ENCODE assay signal across 28 cellular contexts in genomic region chr11:45517171-45517770, GRCh38.
"Had no signal": no experiment of that assay in that cellular context is flagged by ENCODE, and none has a peak within 500 bp of the region (broad histone marks: within the 10 kb centered on the region; RNA-seq: fewer than 3 reads in every experiment).

No MANE protein-coding gene starts in this region.

- H3K4me3 ChIP-seq: adrenal gland, ascending aorta, ovary, upper lobe of left lung had no signal

- H3K27me3 Mint-ChIP-seq: activated naive CD8-positive, alpha-beta T cell treated with anti-CD3 and anti-CD28 coated beads for 36 hours; stimulated activated memory B cell treated with anti-CD40 and anti-IgM and Interleukin-4, amounts not matched to agents 10 μg/mL and 1 μg/mL and 100 μg/mL, for 72 hours; stimulated activated naive CD8-positive, alpha-beta T cell treated with anti-CD3 and anti-CD28 coated beads, Interleukin-15, amount 100 ng/mL, for 72 hours had no signal

- H3K9me3 Mint-ChIP-seq: activated naive CD4-positive, alpha-beta T cell treated with anti-CD3 and anti-CD28 coated beads for 36 hours; activated naive CD8-positive, alpha-beta T cell treated with anti-CD3 and anti-CD28 coated beads for 36 hours; mesothelial cell of epicardium; nephron progenitor cell; stimulated activated memory B cell treated with anti-CD40 and anti-IgM and Interleukin-4, amounts not matched to agents 10 μg/mL and 1 μg/mL and 100 μg/mL, for 72 hours; T-helper 1 cell treated with Interleukin-12 subunit alpha and Interleukin-12 subunit beta and Interleukin-4 antibody, amounts not matched to agents 30 μg/mL and 1 μg/mL, for 36 hours had no signal

- H3K27me3 ChIP-seq: adrenal gland, ascending aorta, ovary, upper lobe of left lung had no signal

- ATAC-seq: activated CD4-positive, CD25-positive, alpha-beta regulatory T cell treated with anti-CD3 and anti-CD28 coated beads, Interleukin-2, amount 50 U/mL, for 24 hours; left cardiac atrium; left ventricle myocardium superior; sciatic nerve; stimulated activated memory B cell treated with anti-CD40 and anti-IgM and Interleukin-4, amounts not matched to agents 10 μg/mL and 1 μg/mL and 100 μg/mL, for 72 hours; stimulated activated naive CD8-positive, alpha-beta T cell treated with anti-CD3 and anti-CD28 coated beads, Interleukin-15, amount 100 ng/mL, for 72 hours had no signal

- H3K36me3 Mint-ChIP-seq: activated naive CD8-positive, alpha-beta T cell treated with anti-CD3 and anti-CD28 coated beads for 36 hours; brain; mesothelial cell of epicardium; naive B cell; stimulated activated memory B cell treated with anti-CD40 and anti-IgM and Interleukin-4, amounts not matched to agents 10 μg/mL and 1 μg/mL and 100 μg/mL, for 72 hours had no signal

- H3K9me3 ChIP-seq: adrenal gland, ascending aorta, ovary, upper lobe of left lung had no signal

- H3K36me3 ChIP-seq: adrenal gland, ascending aorta, ovary, upper lobe of left lung, WERI-Rb-1 had no signal

- H3K4me1 ChIP-seq: adrenal gland, ascending aorta, upper lobe of left lung had no signal

- H3K4me3 Mint-ChIP-seq: activated naive CD4-positive, alpha-beta T cell treated with anti-CD3 and anti-CD28 coated beads for 36 hours; activated naive CD8-positive, alpha-beta T cell treated with anti-CD3 and anti-CD28 coated beads for 36 hours; brain; mesothelial cell of epicardium; naive B cell; nephron progenitor cell; stimulated activated memory B cell treated with anti-CD40 and anti-IgM and Interleukin-4, amounts not matched to agents 10 μg/mL and 1 μg/mL and 100 μg/mL, for 72 hours; stimulated activated naive CD8-positive, alpha-beta T cell treated with anti-CD3 and anti-CD28 coated beads, Interleukin-15, amount 100 ng/mL, for 72 hours; T-helper 1 cell treated with Interleukin-12 subunit alpha and Interleukin-12 subunit beta and Interleukin-4 antibody, amounts not matched to agents 30 μg/mL and 1 μg/mL, for 36 hours had no signal

- H3K27ac ChIP-seq: adrenal gland, ascending aorta, epithelial cell of prostate, ovary, upper lobe of left lung, WERI-Rb-1 had no signal

- H3K4me1 Mint-ChIP-seq: activated naive CD8-positive, alpha-beta T cell treated with anti-CD3 and anti-CD28 coated beads for 36 hours; mesothelial cell of epicardium; naive B cell; nephron progenitor cell; stimulated activated memory B cell treated with anti-CD40 and anti-IgM and Interleukin-4, amounts not matched to agents 10 μg/mL and 1 μg/mL and 100 μg/mL, for 72 hours; stimulated activated naive CD8-positive, alpha-beta T cell treated with anti-CD3 and anti-CD28 coated beads, Interleukin-15, amount 100 ng/mL, for 72 hours had no signal

- DNase-seq: activated CD4-positive, alpha-beta T cell treated with anti-CD3 and anti-CD28 coated beads for 48 hours; activated CD4-positive, alpha-beta T cell treated with anti-CD3 and anti-CD28 coated beads, Interleukin-2, amount 50 U/mL, for 48 hours; activated CD8-positive, alpha-beta memory T cell treated with anti-CD3 and anti-CD28 coated beads for 24 hours; activated effector memory CD4-positive, alpha-beta T cell treated with Interleukin-2 at 50 U/mL for 16 hours; activated naive CD4-positive, alpha-beta T cell treated with anti-CD3 and anti-CD28 coated beads for 36 hours; activated naive CD8-positive, alpha-beta T cell treated with anti-CD3 and anti-CD28 coated beads for 36 hours; left cardiac atrium; left ventricle myocardium superior; naive B cell; nephron progenitor cell; ovary; small intestine; stimulated activated CD4-positive, alpha-beta T cell treated with anti-CD3 and anti-CD28 coated beads, Interleukin-4, amount 100 ng/mL, for 24 hours; stimulated activated naive CD8-positive, alpha-beta T cell treated with anti-CD3 and anti-CD28 coated beads, Interleukin-15, amount 100 ng/mL, for 72 hours; substantia nigra; T-helper 9 cell; upper lobe of left lung; WERI-Rb-1 had no signal

- H3K27ac Mint-ChIP-seq: activated naive CD4-positive, alpha-beta T cell treated with anti-CD3 and anti-CD28 coated beads for 36 hours; activated naive CD8-positive, alpha-beta T cell treated with anti-CD3 and anti-CD28 coated beads for 36 hours; mesothelial cell of epicardium; nephron progenitor cell; progenitor cell of endocrine pancreas; stimulated activated memory B cell treated with anti-CD40 and anti-IgM and Interleukin-4, amounts not matched to agents 10 μg/mL and 1 μg/mL and 100 μg/mL, for 72 hours; T-helper 1 cell treated with Interleukin-12 subunit alpha and Interleukin-12 subunit beta and Interleukin-4 antibody, amounts not matched to agents 30 μg/mL and 1 μg/mL, for 36 hours had no signal
